Comparison of ENCODE assay signal across 11 cellular contexts in the genomic region with DNA sequence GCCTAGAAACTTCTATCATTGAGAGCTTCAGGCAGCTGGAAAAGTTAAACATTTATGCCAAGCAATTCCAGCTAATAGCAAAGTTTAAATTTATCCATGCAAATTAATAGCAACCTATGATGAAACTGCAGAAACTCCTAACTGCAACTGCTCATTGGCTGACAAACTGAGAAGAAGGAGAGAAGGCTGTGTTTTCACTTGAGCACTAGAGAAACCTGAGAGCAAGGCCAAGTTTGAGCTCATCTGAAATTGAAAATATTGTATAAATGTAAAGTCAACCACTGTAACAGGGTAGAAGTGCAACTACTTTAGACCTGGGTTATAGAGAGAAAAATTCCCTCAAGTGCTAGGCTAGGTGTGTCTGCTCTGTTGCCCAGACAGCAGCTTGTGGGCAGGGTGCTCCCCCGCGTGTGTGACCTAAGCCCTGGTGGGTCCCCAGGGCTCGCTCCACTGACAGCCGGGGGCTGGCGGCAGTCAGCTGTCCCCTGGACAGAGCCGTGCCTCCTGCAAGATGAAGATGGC. TPM values are rescaled to one million over a fixed set of nuclear protein-coding genes. Genes with fewer than 3 reads are reported as not detected.
DNase-seq lines count a peak whose midpoint lies in the region; ATAC-seq and TF ChIP-seq lines count a peak whose summit lies in the region.
"Had no signal": no experiment of that assay in that cellular context is flagged by ENCODE, and none has a peak within 500 bp of the region (broad histone marks: within the 10 kb centered on the region; RNA-seq: fewer than 3 reads in every experiment).

No MANE protein-coding gene starts in this region.

- no peak overlapping the region for H3K4me2 ChIP-seq in GM23338

- no peak for TF ChIP-seq POLR2A in Peyer's patch (IDR thresholded peaks at IDR 0.05)

- ATAC-seq in GM18868 (IDR thresholded peaks at IDR 0.05; ENCODE audit: unreplicated experiment) = peak; percentile 87
- peak; percentile 23; the same call in 2 of the 3 replicates for ATAC-seq in GM23338
- ATAC-seq in HG03575 (IDR thresholded peaks at IDR 0.05; ENCODE audit: extremely low read depth, insufficient number of reproducible peaks, low FRiP score, unreplicated experiment) = peak; percentile 63
- peak; percentile 42 to 61 for ATAC-seq in naive B cell (ENCODE audit: low read depth in 2 of 2)
- ATAC-seq in foreskin keratinocyte = no peak

- H3K4me1 ChIP-seq in GM23338 (ENCODE audit: insufficient read depth) (peaks cover 3% of the 10 kb centered on the region; the same call in 1 of the 2 replicates), Peyer's patch (no peaks in the 10 kb centered on the region), foreskin keratinocyte (peaks cover 7% of the 10 kb centered on the region)

- H3K79me2 ChIP-seq in GM23338 (replicated peaks; ENCODE audit: insufficient read depth) = no peaks in the 10 kb centered on the region

- H3F3A ChIP-seq in GM23338 (replicated peaks; ENCODE audit: low read depth) = no peaks in the 10 kb centered on the region

- H3K9me2 ChIP-seq in GM23338 (ENCODE audit: insufficient read depth) = no peaks in the 10 kb centered on the region

- DNase-seq in GM23338 (ENCODE audit: low spot score) = no peak
- DNase-seq in naive B cell = no peak
- no peak for DNase-seq in stimulated activated naive CD4-positive, alpha-beta T cell treated with Interleukin-2 at 50 U/mL for 16 hours (lab: John Stamatoyannopoulos, UW)
- DNase-seq in Peyer's patch = no peak
- DNase-seq in foreskin keratinocyte = no peak
- no peak for DNase-seq in OCI-M2 (lab: John Stamatoyannopoulos, UW; ENCODE audit: unreplicated experiment)
- DNase-seq: DMS53, NCI-H774 had no signal

- H3K27ac Mint-ChIP-seq in GM23338 = no peak overlapping the region
- H3K27ac Mint-ChIP-seq in naive B cell = peak overlapping the region in 4 of 6 donors; percentile 30 to 82 (median 48)

- H3K27me3 ChIP-seq in GM23338 (ENCODE audit: insufficient read depth) (no peaks in the 10 kb centered on the region), Peyer's patch (no peaks in the 10 kb centered on the region), foreskin keratinocyte (no peaks in the 10 kb centered on the region)

- H3K9me3 Mint-ChIP-seq in GM23338 (no peaks in the 10 kb centered on the region), naive B cell (no peaks in the 10 kb centered on the region)

- H3K4me3 ChIP-seq in GM23338 = no peak overlapping the region
- no peak overlapping the region for H3K4me3 ChIP-seq in Peyer's patch
- H3K4me3 ChIP-seq: thoracic aorta had no signal

- TF ChIP-seq CTCF in GM23338 (conservative IDR thresholded peaks at IDR 0.05; ENCODE audit: low read depth in 2 of 2) (no peak), Peyer's patch (IDR thresholded peaks at IDR 0.05) (no peak), foreskin keratinocyte (conservative IDR thresholded peaks at IDR 0.05) (no peak)

- no peaks in the 10 kb centered on the region; the same call in 1 of the 2 replicates for H4K20me1 ChIP-seq in GM23338 (replicated peaks; ENCODE audit: insufficient read depth)

- H2AFZ ChIP-seq in GM23338 = no peak overlapping the region

- H3K36me3 Mint-ChIP-seq in GM23338 (ENCODE audit: low read depth) (no peaks in the 10 kb centered on the region; the same call in 2 of the 3 replicates), naive B cell (peaks cover 0 to 4% of the 10 kb centered on the region in 2 donors)

- no peaks in the 10 kb centered on the region for H3K9me3 ChIP-seq in Peyer's patch
- H3K9me3 ChIP-seq: thoracic aorta had no signal

- 0 out of 2 replicates have a peak overlapping the region, but pooled peaks have one; percentile 12 for H3K27ac ChIP-seq in GM23338 (ENCODE audit: low read depth)
- H3K27ac ChIP-seq in Peyer's patch = no peak overlapping the region
- H3K27ac ChIP-seq in foreskin keratinocyte = no peak overlapping the region
- H3K27ac ChIP-seq: thoracic aorta had no signal

- H3K27me3 Mint-ChIP-seq in GM23338 (ENCODE audit: insufficient read depth, low read depth, poor library complexity) (peaks cover 11% of the 10 kb centered on the region), naive B cell (no peaks in the 10 kb centered on the region)

- H3K36me3 ChIP-seq in GM23338 (ENCODE audit: insufficient read depth) (no peaks in the 10 kb centered on the region), Peyer's patch (no peaks in the 10 kb centered on the region)
- H3K36me3 ChIP-seq: thoracic aorta had no signal

- no peak overlapping the region for H3K4me3 Mint-ChIP-seq in GM23338
- H3K4me3 Mint-ChIP-seq in naive B cell = no peak overlapping the region

- H3K4me1 Mint-ChIP-seq in GM23338 (peaks cover 22% of the 10 kb centered on the region), naive B cell (peaks cover 13 to 34% (median 18%) of the 10 kb centered on the region in 3 donors)

TF ChIP-seq in GM23338, 12 proteins besides CTCF, POLR2A, EP300 and RAD21:
- TF ChIP-seq ZNF331 (CRISPR knock-in tag; IDR thresholded peaks at IDR 0.05; ENCODE audit: low read depth) = no peak
- no peak for TF ChIP-seq EZH2 (IDR thresholded peaks at IDR 0.05; ENCODE audit: low read depth, unreplicated experiment)
TF ChIP-seq in GM23338: peak in this region for 0.

RNA-seq across cellular contexts. Expression of a gene that starts 50.2 kb away (rescaled TPM):
- 34.6 and 48.4 TPM in 2 replicates for total RNA-seq in GM23338 (2014; rRNA removed; shearing (Covaris generic))
- polyA plus RNA-seq in GM23338 (2016; fragmentation: Nextera tagmentation; extraction: Ambion mirVana) (20.2 and 24.0 TPM in 2 replicates), naive B cell (ENCODE audit: low read depth in 6 of 6) (10 to 100 TPM in 2 of 6 donors, 1 to 10 TPM in 4; 5.4 to 18.1 (median 7.8) TPM), foreskin keratinocyte (6.2 and 6.8 TPM in 2 replicates)
- total RNA-seq in Peyer's patch (under 1 TPM in 1 of 4 donors, not detected in 3; 0.67 TPM), foreskin keratinocyte (7.2 and 7.7 TPM in 2 replicates)
